8 cellular contexts compared by ENCODE assay signal in genomic region chr2:72917138-72917874, GRCh38. TPM values are rescaled to one million over a fixed set of nuclear protein-coding genes. Genes with fewer than 3 reads are reported as not detected.
DNase-seq lines count a peak whose midpoint lies in the region; ATAC-seq and TF ChIP-seq lines count a peak whose summit lies in the region.

Gene EMX1 (plus strand): TSS chr2:72917519. CDS start chr2:72917853, 334 bp downstream.

- ATAC-seq in natural killer cell treated with Interleukin-12 subunit alpha and Interleukin-12 subunit beta and Interleukin-15 and Interleukin-18, amount 100 ng/mL, for 72 hours, result peak; percentile 59 to 72
- peak; percentile 21 for ATAC-seq in aorta (ENCODE audit: low FRiP score)

- H3K9me3 ChIP-seq in HAP-1, result no peaks in the 10 kb centered on the region
- H3K9me3 ChIP-seq in esophagus (ENCODE audit: control insufficient read depth in 2 of 2, insufficient read depth in 1 of 2, low read depth in 1 of 2, low read length in 1 of 2), result peaks cover 0 to 5% of the 10 kb centered on the region in 2 donors
- no peaks in the 10 kb centered on the region for H3K9me3 ChIP-seq in aorta (ENCODE audit: control insufficient read depth, low read length)

- no peak within 1 kb of the TSS for H3K27ac Mint-ChIP-seq in activated CD4-positive, alpha-beta T cell treated with anti-CD3 and anti-CD28 coated beads, Interleukin-2, amount 10 ng/mL, durations not matched to agents 24 days and 14 days
- no peak within 1 kb of the TSS for H3K27ac Mint-ChIP-seq in natural killer cell treated with Interleukin-12 subunit alpha and Interleukin-12 subunit beta and Interleukin-15 and Interleukin-18, amount 100 ng/mL, for 72 hours
- H3K27ac Mint-ChIP-seq in HFFc6, result no peak within 1 kb of the TSS

- DNase-seq in GM06990 (ENCODE audit: extremely low read depth, insufficient read length) (peak; percentile 73), HAP-1 (ENCODE audit: low spot score in 2 of 2) (peak; percentile 65 to 80), NCI-H1694 (lab: John Stamatoyannopoulos, UW) (peak; percentile 66), aorta (peak in 1 of 2 donors; percentile 77), HFFc6 (no peak)
- peak; percentile 72 for DNase-seq in activated CD4-positive, alpha-beta T cell treated with anti-CD3 and anti-CD28 coated beads, Interleukin-2, amount 10 ng/mL, durations not matched to agents 24 days and 14 days
- peak; percentile 66 for DNase-seq in natural killer cell treated with Interleukin-12 subunit alpha and Interleukin-12 subunit beta and Interleukin-15 and Interleukin-18, amount 100 ng/mL, for 72 hours (ENCODE audit: low spot score)

- H3K27ac ChIP-seq in esophagus (ENCODE audit: low read depth in 2 of 2, low read length in 1 of 2) (no peak within 1 kb of the TSS), aorta (ENCODE audit: low read depth in 1 of 2, low read length in 2 of 2) (no peak within 1 kb of the TSS)

- in situ Hi-C loops in HAP-1 (cut with MboI; ENCODE audit: low sequenced_read_pairs), result no loop called here

- peaks cover 10% of the 10 kb centered on the region for H3K4me1 Mint-ChIP-seq in activated CD4-positive, alpha-beta T cell treated with anti-CD3 and anti-CD28 coated beads, Interleukin-2, amount 10 ng/mL, durations not matched to agents 24 days and 14 days
- peaks cover 10 to 21% of the 10 kb centered on the region in 2 donors for H3K4me1 Mint-ChIP-seq in natural killer cell treated with Interleukin-12 subunit alpha and Interleukin-12 subunit beta and Interleukin-15 and Interleukin-18, amount 100 ng/mL, for 72 hours (ENCODE audit: low read depth in 2 of 2)
- H3K4me1 Mint-ChIP-seq in HFFc6 (ENCODE audit: low read depth), result peaks cover 6% of the 10 kb centered on the region; the same call in 1 of the 2 replicates

- H3K36me3 Mint-ChIP-seq in activated CD4-positive, alpha-beta T cell treated with anti-CD3 and anti-CD28 coated beads, Interleukin-2, amount 10 ng/mL, durations not matched to agents 24 days and 14 days (ENCODE audit: low read depth), result no peaks in the 10 kb centered on the region
- no peaks in the 10 kb centered on the region for H3K36me3 Mint-ChIP-seq in natural killer cell treated with Interleukin-12 subunit alpha and Interleukin-12 subunit beta and Interleukin-15 and Interleukin-18, amount 100 ng/mL, for 72 hours
- no peaks in the 10 kb centered on the region for H3K36me3 Mint-ChIP-seq in HFFc6 (ENCODE audit: low read depth)

- H3K9me3 Mint-ChIP-seq in activated CD4-positive, alpha-beta T cell treated with anti-CD3 and anti-CD28 coated beads, Interleukin-2, amount 10 ng/mL, durations not matched to agents 24 days and 14 days, result no peaks in the 10 kb centered on the region
- no peaks in the 10 kb centered on the region for H3K9me3 Mint-ChIP-seq in natural killer cell treated with Interleukin-12 subunit alpha and Interleukin-12 subunit beta and Interleukin-15 and Interleukin-18, amount 100 ng/mL, for 72 hours
- H3K9me3 Mint-ChIP-seq in HFFc6, result no peaks in the 10 kb centered on the region

- peaks cover 71% of the 10 kb centered on the region for H3K27me3 Mint-ChIP-seq in activated CD4-positive, alpha-beta T cell treated with anti-CD3 and anti-CD28 coated beads, Interleukin-2, amount 10 ng/mL, durations not matched to agents 24 days and 14 days
- H3K27me3 Mint-ChIP-seq in natural killer cell treated with Interleukin-12 subunit alpha and Interleukin-12 subunit beta and Interleukin-15 and Interleukin-18, amount 100 ng/mL, for 72 hours, result peaks cover 41 to 43% of the 10 kb centered on the region in 2 donors
- H3K27me3 Mint-ChIP-seq in HFFc6 (ENCODE audit: insufficient read depth), result peaks cover 71% of the 10 kb centered on the region

- intact Hi-C loops in activated CD4-positive, alpha-beta T cell treated with anti-CD3 and anti-CD28 coated beads, Interleukin-2, amount 10 ng/mL, durations not matched to agents 24 days and 14 days (cut with micrococcal nuclease), result loop anchor here (5.0 kb wide), 1 partner anchor 55 kb away; no protein-coding TSS in a partner anchor
- intact Hi-C loops in aorta (cut with DNase I), result no loop called here

- H3K36me3 ChIP-seq in GM06990 (ENCODE audit: control insufficient read depth, insufficient read depth, low read length) (no peaks in the 10 kb centered on the region), HAP-1 (replicated peaks) (no peaks in the 10 kb centered on the region), esophagus (ENCODE audit: control insufficient read depth in 2 of 2, insufficient read depth in 2 of 2, low read length in 1 of 2) (no peaks in the 10 kb centered on the region), aorta (ENCODE audit: control insufficient read depth in 1 of 2, insufficient read depth in 2 of 2, low read length in 1 of 2) (no peaks in the 10 kb centered on the region)

- H3K4me1 ChIP-seq in HAP-1 (no peaks in the 10 kb centered on the region; the same call in 1 of the 2 replicates), esophagus (ENCODE audit: control insufficient read depth in 2 of 2, insufficient read depth in 2 of 2, low read length in 1 of 2) (peaks cover 14 to 18% of the 10 kb centered on the region in 2 donors), aorta (ENCODE audit: control insufficient read depth in 1 of 2, insufficient read depth in 2 of 2, low read length in 2 of 2) (no peaks in the 10 kb centered on the region)

- peak within 1 kb of the TSS; percentile 63 for H3K4me3 Mint-ChIP-seq in activated CD4-positive, alpha-beta T cell treated with anti-CD3 and anti-CD28 coated beads, Interleukin-2, amount 10 ng/mL, durations not matched to agents 24 days and 14 days
- H3K4me3 Mint-ChIP-seq in natural killer cell treated with Interleukin-12 subunit alpha and Interleukin-12 subunit beta and Interleukin-15 and Interleukin-18, amount 100 ng/mL, for 72 hours, result peak within 1 kb of the TSS; percentile 81
- no peak within 1 kb of the TSS; the same call in 1 of the 2 replicates for H3K4me3 Mint-ChIP-seq in HFFc6

- 1 to 2% methylated on average over 29 to 82 of the region's 82 CpGs for WGBS in esophagus, 2 donors
- 1% methylated on average over 30 to 82 of the region's 82 CpGs for WGBS in aorta, 2 donors

- TF ChIP-seq CTCF in GM06990 (IDR thresholded peaks at IDR 0.05; ENCODE audit: insufficient read depth, low read length, poor library complexity, severe bottlenecking) (no peak), HFFc6 (IDR thresholded peaks at IDR 0.05) (no peak)

- no peaks in the 10 kb centered on the region; the same call in 1 of the 2 replicates for H3K27me3 ChIP-seq in GM06990 (replicated peaks; ENCODE audit: control insufficient read depth, insufficient read depth, low read length)
- peaks cover 94% of the 10 kb centered on the region for H3K27me3 ChIP-seq in HAP-1 (ENCODE audit: low read depth)
- peaks cover 11 to 61% of the 10 kb centered on the region in 2 donors for H3K27me3 ChIP-seq in esophagus (ENCODE audit: control insufficient read depth in 1 of 2, insufficient read depth in 2 of 2, low read length in 2 of 2)
- H3K27me3 ChIP-seq in aorta (ENCODE audit: control insufficient read depth in 1 of 2, insufficient read depth in 2 of 2, low read length in 1 of 2), result no peaks in the 10 kb centered on the region

- H3K4me3 ChIP-seq in GM06990 (replicated peaks; ENCODE audit: low read depth, low read length), result peak within 1 kb of the TSS; percentile 62
- peak within 1 kb of the TSS; percentile 21 for H3K4me3 ChIP-seq in HAP-1
- H3K4me3 ChIP-seq in esophagus (ENCODE audit: low read depth in 1 of 2, low read length in 2 of 2), result peak within 1 kb of the TSS; percentile 41 to 56
- peak within 1 kb of the TSS; percentile 23 to 43 for H3K4me3 ChIP-seq in aorta (ENCODE audit: low read length in 2 of 2)

RNA-seq across cellular contexts. Expression of gene EMX1, which starts in this region (rescaled TPM):
- total RNA-seq in activated CD4-positive, alpha-beta T cell treated with anti-CD3 and anti-CD28 coated beads, Interleukin-2, amount 10 ng/mL, durations not matched to agents 24 days and 14 days, result 0.09 TPM in 1 of 2 replicates, not detected in the other
- polyA plus RNA-seq in esophagus (under 1 TPM; 0.05 to 0.08 TPM), aorta (not detected)
- total RNA-seq in natural killer cell treated with Interleukin-12 subunit alpha and Interleukin-12 subunit beta and Interleukin-15 and Interleukin-18, amount 100 ng/mL, for 72 hours, result not detected
- total RNA-seq in aorta, result not detected
- not detected for total RNA-seq in HFFc6 (2021; fragmentation: NEBNext Ultra II Directional; extraction: Animal tissue kit (Norgen Biotek cat#: 25700))

Comparison
In these comparisons a context has a peak if more than half of its experiments do, and no peak if none do; other contexts are left out.
1. Peak in DNase-seq in activated CD4-positive, alpha-beta T cell treated with anti-CD3 and anti-CD28 coated beads, Interleukin-2, amount 10 ng/mL, durations not matched to agents 24 days and 14 days; RNA of the gene not detected or under 1 TPM.
2. Peak in DNase-seq and ATAC-seq in natural killer cell treated with Interleukin-12 subunit alpha and Interleukin-12 subunit beta and Interleukin-15 and Interleukin-18, amount 100 ng/mL, for 72 hours; RNA of the gene not detected or under 1 TPM.
3. Peak in ATAC-seq and H3K4me3 ChIP-seq in aorta; RNA of the gene not detected or under 1 TPM.